In genomic region chr7:43460733-43461348, GRCh38 we compare ENCODE assay signal across 15 cellular contexts.
"Had no signal": no experiment of that assay in that cellular context is flagged by ENCODE, and none has a peak within 500 bp of the region (broad histone marks: within the 10 kb centered on the region; RNA-seq: fewer than 3 reads in every experiment).

No MANE protein-coding gene starts in this region.

- H3K27ac Mint-ChIP-seq: activated CD4-positive, alpha-beta memory T cell treated with anti-CD3 and anti-CD28 coated beads for 36 hours; activated CD8-positive, alpha-beta memory T cell treated with anti-CD3 and anti-CD28 coated beads, Interleukin-2, amount 10 ng/mL, durations not matched to agents 7 days and 5 days; natural killer cell; T-cell had no signal

- H3K9me3 Mint-ChIP-seq: activated CD4-positive, alpha-beta memory T cell treated with anti-CD3 and anti-CD28 coated beads for 36 hours; natural killer cell; T-cell had no signal

- H3K27me3 ChIP-seq: stomach had no signal

- H3K9me3 ChIP-seq: mucosa of descending colon, spleen, stomach had no signal

- ATAC-seq: activated CD8-positive, alpha-beta memory T cell treated with anti-CD3 and anti-CD28 coated beads, Interleukin-2, amount 10 ng/mL, durations not matched to agents 7 days and 5 days; mucosa of descending colon; natural killer cell; T-cell had no signal

- FAIRE-seq: frontal cortex had no signal

- H3K4me3 ChIP-seq: mucosa of descending colon, spleen, stomach had no signal

- H3K36me3 Mint-ChIP-seq: activated CD4-positive, alpha-beta memory T cell treated with anti-CD3 and anti-CD28 coated beads for 36 hours; activated CD8-positive, alpha-beta memory T cell treated with anti-CD3 and anti-CD28 coated beads, Interleukin-2, amount 10 ng/mL, durations not matched to agents 7 days and 5 days; natural killer cell; T-cell had no signal

- H3K4me3 Mint-ChIP-seq: activated CD4-positive, alpha-beta memory T cell treated with anti-CD3 and anti-CD28 coated beads for 36 hours; activated CD8-positive, alpha-beta memory T cell treated with anti-CD3 and anti-CD28 coated beads, Interleukin-2, amount 10 ng/mL, durations not matched to agents 7 days and 5 days; natural killer cell; T-cell had no signal

- H3K27ac ChIP-seq: epithelial cell of prostate, spleen, stomach had no signal

- DNase-seq: activated CD4-positive, alpha-beta memory T cell treated with anti-CD3 and anti-CD28 coated beads for 36 hours; activated CD8-positive, alpha-beta memory T cell treated with anti-CD3 and anti-CD28 coated beads, Interleukin-2, amount 10 ng/mL, durations not matched to agents 7 days and 5 days; activated naive CD4-positive, alpha-beta T cell treated with anti-CD3 and anti-CD28 coated beads, Interleukin-2, amount 50 U/mL, for 16 hours; activated T-cell treated with anti-CD3 and anti-CD28 coated beads, Interleukin-2, amount 50 U/mL, for 1 hour; head of caudate nucleus; left cardiac atrium; mucosa of descending colon; natural killer cell; posterior cingulate gyrus; spleen; stomach; T-cell; T1000 had no signal

- H3K36me3 ChIP-seq: spleen, stomach had no signal
